ENCODE assay signal across 8 cellular contexts in the genomic region with DNA sequence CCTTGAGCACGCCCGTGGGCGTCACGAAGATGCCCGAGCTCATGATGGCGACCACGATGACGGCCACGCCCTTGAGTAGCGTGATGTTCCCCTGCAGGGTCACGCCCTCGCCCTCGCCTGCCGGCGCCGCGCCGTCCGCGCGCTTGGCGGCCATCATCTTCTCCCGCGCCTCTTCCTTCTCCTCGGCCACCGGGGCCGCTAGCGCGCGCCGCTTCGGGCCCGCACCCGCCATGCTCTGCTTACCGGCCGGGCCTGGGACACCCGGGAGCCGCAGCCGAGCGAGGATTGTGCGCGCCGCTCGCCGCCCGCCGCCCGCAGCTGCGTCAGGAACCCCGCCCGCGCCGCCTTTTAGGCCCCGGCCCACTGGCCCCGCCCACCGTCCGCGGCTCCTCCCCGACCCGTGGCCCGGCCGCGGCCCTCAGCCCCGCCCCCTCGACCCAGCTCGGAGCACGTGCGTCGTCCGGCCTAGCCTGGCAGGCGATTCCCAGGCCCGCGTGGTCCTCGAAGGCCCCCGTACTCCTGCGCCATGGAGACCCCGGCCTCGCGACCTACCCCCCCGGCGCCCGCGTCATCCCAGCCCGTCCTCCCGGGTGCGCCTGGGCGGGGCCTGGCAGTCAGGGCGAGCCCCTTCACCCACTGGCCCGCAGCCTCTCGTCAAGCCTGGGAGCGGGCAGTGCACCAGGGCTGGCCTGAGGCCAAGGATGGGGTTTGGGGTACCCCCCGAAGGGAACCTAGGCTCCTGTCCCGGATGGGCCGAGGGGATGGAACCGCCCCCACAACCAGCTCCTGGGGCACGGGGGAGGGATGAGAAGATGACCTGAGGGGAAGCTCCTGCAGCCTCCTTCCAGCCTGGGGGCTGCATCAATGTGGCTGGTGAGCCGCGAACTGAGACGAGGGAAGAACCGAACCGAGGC.
DNase-seq lines count a peak whose midpoint lies in the region; TF ChIP-seq lines count a peak whose summit lies in the region.
"Not testable (repeated sequence)": the region's sequence is repeated elsewhere in the genome, so short reads cannot be mapped to it uniquely, and the experiment has no call there.

No MANE protein-coding gene starts in this region.

- not testable (repeated sequence) for TF ChIP-seq CTCF in foreskin fibroblast (IDR thresholded peaks at IDR 0.05; ENCODE audit: low read depth, low read length); neural crest cell (conservative IDR thresholded peaks at IDR 0.05); stomach (IDR thresholded peaks at IDR 0.05)

- 4 to 31% (median 8%) methylated on average over 18 to 101 of the region's 101 CpGs for WGBS in stomach, 5 donors

- not testable (repeated sequence) for TF ChIP-seq EP300 in stomach (IDR thresholded peaks at IDR 0.05)

- H3K4me3 ChIP-seq in HAP-1 (peak overlapping the region; percentile 65), foreskin fibroblast (ENCODE audit: low read depth in 1 of 2, low read length in 2 of 2) (peak overlapping the region; percentile 56 to 75), stomach (peak overlapping the region; percentile 48 to 78 (median 73))

- not testable (repeated sequence) for H3K9me3 Mint-ChIP-seq in neural crest cell

- peak overlapping the region; percentile 89 to 93 (median 91) for H3K27ac ChIP-seq in stomach

- H3K9me3 ChIP-seq in HAP-1, stomach: not testable (repeated sequence)

- peak overlapping the region; percentile 96 for H3K4me3 Mint-ChIP-seq in neural crest cell

- in situ Hi-C loops in G401 (cut with HindIII; ENCODE audit: low sequenced_read_pairs): not testable (repeated sequence)
- in situ Hi-C loops in HAP-1 (cut with MboI; ENCODE audit: low sequenced_read_pairs): loop anchor here (10.0 kb wide), 1 partner anchor 366 kb away; a partner anchor contains a TSS

- H3K4me1 ChIP-seq in HAP-1: peaks cover 16% of the 10 kb centered on the region
- peaks cover 27 to 44% (median 29%) of the 10 kb centered on the region in 4 donors for H3K4me1 ChIP-seq in stomach

- peak overlapping the region; percentile 96 for H3K27ac Mint-ChIP-seq in neural crest cell (ENCODE audit: unreplicated experiment)

- H3K27me3 ChIP-seq in HAP-1 (ENCODE audit: low read depth); stomach: not testable (repeated sequence)

- not testable (repeated sequence) for H3K36me3 Mint-ChIP-seq in neural crest cell (ENCODE audit: low read depth)

- peaks cover 12% of the 10 kb centered on the region for H3K27me3 Mint-ChIP-seq in neural crest cell (ENCODE audit: low read depth)

- intact Hi-C loops in stomach (cut with DNase I; ENCODE audit: low total_unique reads): not testable (repeated sequence)

- peaks cover 12% of the 10 kb centered on the region for H3K36me3 ChIP-seq in HAP-1 (replicated peaks)
- not testable (repeated sequence) for H3K36me3 ChIP-seq in stomach

- not testable (repeated sequence) for TF ChIP-seq POLR2A in stomach (IDR thresholded peaks at IDR 0.05)

- DNase-seq in G401 (ENCODE audit: low spot score): peak; percentile 94
- peak; percentile 86 to 100 for DNase-seq in HAP-1 (ENCODE audit: low spot score in 2 of 2)
- DNase-seq in M059J (ENCODE audit: low read depth): peak; percentile 85
- DNase-seq in SHP77 treated with DMSO at 0.1 percent for 48 hours (lab: John Stamatoyannopoulos, UW): peak; percentile 70
- DNase-seq in activated gamma-delta T cell treated with Interleukin-2 at 50 U/mL for 16 hours: peak; percentile 98
- DNase-seq in foreskin fibroblast: peak; percentile 96 to 99
- peak; percentile 100 for DNase-seq in neural crest cell (ENCODE audit: low read depth, low spot score)
- DNase-seq in stomach: peak; percentile 98

- H3K4me1 Mint-ChIP-seq in neural crest cell: peaks cover 41% of the 10 kb centered on the region

Comparison
In these comparisons a context has a peak if more than half of its experiments do, and no peak if none do; other contexts are left out.
1. Peak in every context shown above with its lines: DNase-seq, H3K4me3 ChIP-seq and H3K27ac ChIP-seq.